Comparison of ENCODE assay signal across 13 cellular contexts in genomic region chr16:23232806-23233205, GRCh38. TPM values are rescaled to one million over a fixed set of nuclear protein-coding genes. Genes with fewer than 3 reads are reported as not detected.
DNase-seq lines count a peak whose midpoint lies in the region; ATAC-seq and TF ChIP-seq lines count a peak whose summit lies in the region.
"Had no signal": no experiment of that assay in that cellular context is flagged by ENCODE, and none has a peak within 500 bp of the region (broad histone marks: within the 10 kb centered on the region; RNA-seq: fewer than 3 reads in every experiment).

No MANE protein-coding gene starts in this region.

- intact Hi-C loops in transverse colon (cut with DNase I; ENCODE audit: low total_unique reads) = no loop called here

- no peaks in the 10 kb centered on the region for H3K9me3 ChIP-seq in transverse colon

- H3K27me3 ChIP-seq in transverse colon = no peaks in the 10 kb centered on the region

- H3K4me1 ChIP-seq in transverse colon = peaks cover 0 to 20% (median 4%) of the 10 kb centered on the region in 4 donors

- peak overlapping the region in 1 of 4 donors; percentile 39 for H3K27ac ChIP-seq in transverse colon

- no peak overlapping the region for H3K4me3 ChIP-seq in transverse colon

- H3K36me3 ChIP-seq in transverse colon = no peaks in the 10 kb centered on the region

- in situ Hi-C loops in transverse colon (cut with MboI; ENCODE audit: low pct_ligation_motif_present in 1 of 4, low pct_unique_long_range_greater_than_20kb in 1 of 4, low sequenced_read_pairs in 3 of 4) = no loop called here
- in situ Hi-C loops in GM13976 (cut with MboI; ENCODE audit: low sequenced_read_pairs, unreplicated experiment) = no loop called here

- DNase-seq in NCI-H82 (lab: John Stamatoyannopoulos, UW) = peak; percentile 31
- no peak for DNase-seq in NCI-H82 treated with DMSO at 0.1 percent for 48 hours (lab: John Stamatoyannopoulos, UW; ENCODE audit: unreplicated experiment)
- DNase-seq in NCI-H128 (lab: John Stamatoyannopoulos, UW; ENCODE audit: unreplicated experiment) = peak; percentile 23
- peak; percentile 18 for DNase-seq in NCI-H345 treated with DMSO at 0.1 percent for 48 hours (lab: John Stamatoyannopoulos, UW; ENCODE audit: unreplicated experiment)
- peak; percentile 77 for DNase-seq in transverse colon
- no peak for DNase-seq in GM13976 (ENCODE audit: low spot score)
- DNase-seq in left lobe of liver (ENCODE audit: low spot score) = no peak
- DNase-seq: H7, Kasumi-1, NCI-H1694 treated with DMSO at 0.1 percent for 48 hours, NCI-H526 treated with DMSO at 0.1 percent for 48 hours, SHP77 treated with DMSO at 0.1 percent for 48 hours, T-helper 17 cell had no signal

- no peak for ATAC-seq in left lobe of liver
- ATAC-seq: T-helper 17 cell had no signal

- no peak for TF ChIP-seq EP300 in transverse colon (IDR thresholded peaks at IDR 0.05; ENCODE audit: low read depth)

- TF ChIP-seq CTCF in transverse colon (IDR thresholded peaks at IDR 0.05) (no peak), GM13976 (IDR thresholded peaks at IDR 0.05; ENCODE audit: borderline replicate concordance, control extremely low read depth, extremely low read depth, insufficient read depth, missing control alignments) (no peak)

- 30 to 67% methylated on average over 1 to 2 of the region's 2 CpGs for WGBS in transverse colon (ENCODE audit: low coverage in 1 of 2), 2 donors

- no peak for TF ChIP-seq POLR2A in transverse colon (IDR thresholded peaks at IDR 0.05)

RNA-seq across cellular contexts. Expression of gene SCNN1G, which starts 50.3 kb away (rescaled TPM):
- total RNA-seq in transverse colon (10 to 100 TPM in 3 of 4 donors, 1 to 10 TPM in 1; 2.8 to 87.8 (median 66.2) TPM), left lobe of liver (not detected)
- total RNA-seq: T-helper 17 cell had no signal

Comparison
In these comparisons a context has a peak if more than half of its experiments do, and no peak if none do; other contexts are left out.
1. DNase-seq: peak in NCI-H82 (single experiment), NCI-H128 (single experiment), NCI-H345 treated with DMSO at 0.1 percent for 48 hours (single experiment) and transverse colon (single experiment); none in NCI-H82 treated with DMSO at 0.1 percent for 48 hours (single experiment), GM13976 (single experiment) and left lobe of liver (single experiment).